ENCODE assay signal across 9 cellular contexts in the genomic region with DNA sequence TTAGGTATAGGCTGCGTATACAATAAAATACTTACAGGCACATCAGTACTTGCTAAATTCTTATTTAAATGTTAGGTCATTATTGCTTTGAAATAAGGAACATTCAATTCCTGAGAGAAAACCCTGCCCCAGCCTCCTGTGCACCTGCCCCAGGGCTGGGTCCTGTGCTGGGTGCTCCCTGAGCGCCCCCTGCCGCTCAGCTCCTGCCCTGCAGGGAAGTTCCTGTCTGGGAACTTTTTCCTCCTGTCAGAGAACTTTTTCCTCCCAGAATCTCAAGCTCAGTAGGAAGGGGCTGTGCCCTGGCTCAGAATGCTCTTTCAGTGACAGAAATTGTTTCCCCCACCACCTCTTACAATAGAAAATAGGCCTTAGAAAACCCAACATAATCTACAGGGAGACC.
DNase-seq lines count a peak whose midpoint lies in the region; ATAC-seq and TF ChIP-seq lines count a peak whose summit lies in the region.
"Had no signal": no experiment of that assay in that cellular context is flagged by ENCODE, and none has a peak within 500 bp of the region (broad histone marks: within the 10 kb centered on the region; RNA-seq: fewer than 3 reads in every experiment).

No MANE protein-coding gene starts in this region.

- BruUV-seq in Panc1 (replicated peaks; lab: Mats Ljungman, UMichigan), result no TSS peak

- H3K36me3 ChIP-seq in left ventricle myocardium inferior (no peaks in the 10 kb centered on the region), Panc1 (ENCODE audit: control insufficient read depth, insufficient read depth, low read length) (no peaks in the 10 kb centered on the region), brain microvascular endothelial cell (replicated peaks) (no peaks in the 10 kb centered on the region), upper lobe of right lung (no peaks in the 10 kb centered on the region)
- no peaks in the 10 kb centered on the region for H3K36me3 ChIP-seq in effector memory CD4-positive, alpha-beta T cell (ENCODE audit: control insufficient read depth, insufficient read depth, low read length)

- POLR2A ChIA-PET in Panc1 (lab: Charles Lee), result no interaction called here

- H3K9me3 ChIP-seq in left ventricle myocardium inferior (replicated peaks) (no peaks in the 10 kb centered on the region), Panc1 (ENCODE audit: control insufficient read depth, insufficient read depth, low read depth, low read length) (no peaks in the 10 kb centered on the region), upper lobe of right lung (no peaks in the 10 kb centered on the region)
- no peaks in the 10 kb centered on the region for H3K9me3 ChIP-seq in effector memory CD4-positive, alpha-beta T cell (ENCODE audit: control insufficient read depth, low read length)

- in situ Hi-C loops in Panc1 (cut with HindIII; ENCODE audit: low pct_unique_long_range_greater_than_20kb, low sequenced_read_pairs) (no loop called here), brain microvascular endothelial cell (cut with HindIII; ENCODE audit: low pct_ligation_motif_present, low sequenced_read_pairs) (no loop called here)

- intact Hi-C loops in left ventricle myocardium inferior (cut with micrococcal nuclease), result no loop called here
- intact Hi-C loops in cardiac septum (cut with DNase I), result no loop called here
- intact Hi-C loops in Panc1 (cut with micrococcal nuclease; ENCODE audit: unreplicated experiment), result no loop called here
- intact Hi-C loops in upper lobe of right lung (cut with DNase I), result no loop called here

- H3K27ac ChIP-seq in left ventricle myocardium inferior (replicated peaks) (no peak overlapping the region), Panc1 (ENCODE audit: low read length) (no peak overlapping the region), brain microvascular endothelial cell (no peak overlapping the region), upper lobe of right lung (no peak overlapping the region)
- no peak overlapping the region for H3K27ac ChIP-seq in effector memory CD4-positive, alpha-beta T cell (ENCODE audit: insufficient read depth, low read length, poor library complexity, severe bottlenecking)

- TF ChIP-seq CTCF in left ventricle myocardium inferior (IDR thresholded peaks at IDR 0.05; ENCODE audit: borderline replicate concordance) (peak; percentile 38), Panc1 (IDR thresholded peaks at IDR 0.05) (peak; percentile 81), brain microvascular endothelial cell (IDR thresholded peaks at IDR 0.05; ENCODE audit: low read depth, low read length, missing control alignments) (peak; percentile 12), upper lobe of right lung (IDR thresholded peaks at IDR 0.05) (peak; percentile 61)

- ATAC-seq in Panc1 (no peak), upper lobe of right lung (peak; percentile 75)

- H3K4me3 ChIP-seq in left ventricle myocardium inferior (no peak overlapping the region), Panc1 (ENCODE audit: low read depth in 2 of 2, low read length in 2 of 2) (no peak overlapping the region), brain microvascular endothelial cell (ENCODE audit: low read depth, low read length) (no peak overlapping the region), upper lobe of right lung (no peak overlapping the region)
- H3K4me3 ChIP-seq in effector memory CD4-positive, alpha-beta T cell (ENCODE audit: insufficient read depth, low read depth, low read length, poor library complexity, severe bottlenecking), result no peak overlapping the region

- H3K4me1 ChIP-seq in left ventricle myocardium inferior (no peaks in the 10 kb centered on the region), Panc1 (ENCODE audit: control insufficient read depth, insufficient read depth, low read length) (no peaks in the 10 kb centered on the region), upper lobe of right lung (no peaks in the 10 kb centered on the region)
- no peaks in the 10 kb centered on the region for H3K4me1 ChIP-seq in effector memory CD4-positive, alpha-beta T cell (ENCODE audit: control insufficient read depth, insufficient read depth, low read length, poor library complexity, severe bottlenecking)

- H3K27me3 ChIP-seq in left ventricle myocardium inferior (ENCODE audit: low read depth) (peaks cover 87% of the 10 kb centered on the region), Panc1 (ENCODE audit: control insufficient read depth, insufficient read depth, low read length) (peaks cover 5% of the 10 kb centered on the region; the same call in 1 of the 2 replicates), brain microvascular endothelial cell (replicated peaks) (no peaks in the 10 kb centered on the region), upper lobe of right lung (peaks cover 23% of the 10 kb centered on the region)
- H3K27me3 ChIP-seq in effector memory CD4-positive, alpha-beta T cell (replicated peaks; ENCODE audit: control insufficient read depth, insufficient read depth, low read length, poor library complexity, severe bottlenecking), result peaks cover 4% of the 10 kb centered on the region

- DNase-seq in left ventricle myocardium inferior (no peak), cardiac septum (ENCODE audit: low spot score) (no peak), Panc1 (ENCODE audit: low read depth, low spot score) (peak; percentile 27), brain microvascular endothelial cell (no peak), upper lobe of right lung (no peak), ecto neural progenitor cell (ENCODE audit: low spot score) (no peak), NCI-H2171 (lab: John Stamatoyannopoulos, UW) (no peak)
- no peak for DNase-seq in effector memory CD4-positive, alpha-beta T cell
- DNase-seq: NCI-H2171 treated with DMSO at 0.1 percent for 48 hours had no signal

- CTCF ChIA-PET in Panc1 (lab: Charles Lee), result no interaction called here

Comparison
In these comparisons a context has a peak if more than half of its experiments do, and no peak if none do; other contexts are left out.
1. CTCF ChIP-seq: peak in every context shown above with its lines; median percentile 81 in Panc1; 61 in upper lobe of right lung; 38 in left ventricle myocardium inferior; 12 in brain microvascular endothelial cell.